In the genomic region with DNA sequence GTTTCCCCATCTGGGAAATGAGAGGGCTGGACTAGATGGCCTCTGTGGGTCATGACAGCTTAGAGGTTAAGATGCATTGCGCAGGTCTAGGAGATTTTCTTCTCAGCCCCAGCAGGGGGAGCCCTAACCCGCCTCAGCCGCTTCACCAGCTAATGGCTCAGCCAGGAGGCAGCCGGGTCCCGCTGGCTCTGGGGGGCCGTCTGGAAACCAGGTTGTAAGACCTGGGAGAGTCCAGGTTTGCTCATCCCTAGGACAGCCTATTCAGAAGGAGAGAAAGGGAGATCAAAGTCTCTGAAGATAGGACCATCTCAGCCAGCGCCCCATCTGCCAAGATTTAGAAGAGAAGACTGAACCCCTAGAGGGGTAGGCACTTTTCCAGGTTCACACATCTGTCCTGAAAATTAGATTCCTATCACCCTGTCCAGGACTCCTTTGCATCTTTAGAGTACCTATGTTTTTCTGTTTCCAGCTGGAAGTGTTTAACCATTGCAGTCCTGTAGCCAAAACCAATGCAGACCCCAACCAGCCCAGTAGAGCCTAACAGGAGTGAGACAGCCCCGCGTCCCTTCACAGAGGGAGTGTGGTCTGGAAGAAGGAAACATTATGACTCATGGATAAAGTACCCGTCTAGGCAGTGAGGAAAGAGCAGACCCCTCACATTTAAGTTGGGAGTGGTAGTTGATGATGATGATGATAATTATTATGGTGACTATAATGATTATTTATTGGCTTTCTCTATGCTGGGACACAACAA, we compare ENCODE assay signal across 8 cellular contexts. TPM values are rescaled to one million over a fixed set of nuclear protein-coding genes. Genes with fewer than 3 reads are reported as not detected.
DNase-seq lines count a peak whose midpoint lies in the region; ATAC-seq and TF ChIP-seq lines count a peak whose summit lies in the region.

No MANE protein-coding gene starts in this region.

- DNase-seq in AG04449 (ENCODE audit: low read depth, low spot score), result no peak
- DNase-seq in NCI-H2196 treated with DMSO at 0.1 percent for 48 hours (lab: John Stamatoyannopoulos, UW; ENCODE audit: unreplicated experiment), result peak; percentile 51
- peak; percentile 77 for DNase-seq in activated B cell treated with CpG ODN at 0.5 μM for 24 hours
- DNase-seq in cardiac fibroblast (ENCODE audit: low read depth in 2 of 2), result peak; percentile 86 to 89
- DNase-seq in kidney epithelial cell (ENCODE audit: low read depth), result no peak
- DNase-seq in stimulated activated CD4-positive, alpha-beta T cell treated with anti-CD3 and anti-CD28 coated beads, Interleukin-1b, Interleukin-23, amount 100 ng/mL, for 48 hours, result peak; percentile 76

- H3K4me1 Mint-ChIP-seq in activated B cell treated with CpG ODN at 0.5 μM for 24 hours, result peaks cover 24% of the 10 kb centered on the region

- H3K36me3 Mint-ChIP-seq in activated B cell treated with CpG ODN at 0.5 μM for 24 hours (ENCODE audit: low read depth), result no peaks in the 10 kb centered on the region

- H3K27me3 Mint-ChIP-seq in activated B cell treated with CpG ODN at 0.5 μM for 24 hours, result peaks cover 14% of the 10 kb centered on the region

- no peak overlapping the region for H3K4me3 Mint-ChIP-seq in activated B cell treated with CpG ODN at 0.5 μM for 24 hours

- ATAC-seq in GM18861 (IDR thresholded peaks at IDR 0.05; ENCODE audit: unreplicated experiment) (peak; percentile 60), HG03097 (IDR thresholded peaks at IDR 0.05; ENCODE audit: low FRiP score, unreplicated experiment) (peak; percentile 50), activated B cell treated with CpG ODN at 0.5 μM for 24 hours (ENCODE audit: low read depth) (peak; percentile 88)

- peak; percentile 88 for TF ChIP-seq CTCF in AG04449 (IDR thresholded peaks at IDR 0.05; ENCODE audit: insufficient read depth, low read length, missing control alignments)
- TF ChIP-seq CTCF in activated B cell treated with CpG ODN at 0.5 μM for 24 hours (IDR thresholded peaks at IDR 0.05), result no peak
- TF ChIP-seq CTCF in cardiac fibroblast (IDR thresholded peaks at IDR 0.05; ENCODE audit: low read depth, low read length), result peak; percentile 92
- peak; percentile 85 for TF ChIP-seq CTCF in kidney epithelial cell (IDR thresholded peaks at IDR 0.05; ENCODE audit: insufficient read depth, low read length, poor library complexity, severe bottlenecking)

- CTCF ChIA-PET in AG04449 (lab: Yijun Ruan, JAX), result interaction anchor here (0.7 to 23.2 kb wide), 21 partner anchors 8 to 533 kb away, joined by 3 to 652 read pairs (median 5); a partner anchor contains a TSS
- CTCF ChIA-PET in activated B cell treated with CpG ODN at 0.5 μM for 24 hours (lab: Charles Lee), result interaction anchor here (0.6 to 7.3 kb wide), 25 partner anchors 8 to 484 kb away, joined by 3 to 223 read pairs (median 5); a partner anchor contains a TSS

- peaks cover 4% of the 10 kb centered on the region for H3K36me3 ChIP-seq in kidney epithelial cell (ENCODE audit: control insufficient read depth, insufficient read depth, low read length)

- POLR2A ChIA-PET in AG04449 (lab: Yijun Ruan, JAX), result interaction anchor here (0.5 to 6.1 kb wide), 16 partner anchors 10 to 115 kb away, joined by 3 to 193 read pairs (median 5); a partner anchor contains a TSS
- POLR2A ChIA-PET in activated B cell treated with CpG ODN at 0.5 μM for 24 hours (lab: Charles Lee), result interaction anchor here (0.6 to 2.5 kb wide), 5 partner anchors 63 to 123 kb away, joined by 3 to 30 read pairs (median 6); a partner anchor contains a TSS

- H3K27me3 ChIP-seq in kidney epithelial cell (ENCODE audit: control insufficient read depth, insufficient read depth, low read length), result no peaks in the 10 kb centered on the region

- no peaks in the 10 kb centered on the region for H3K9me3 Mint-ChIP-seq in activated B cell treated with CpG ODN at 0.5 μM for 24 hours

- intact Hi-C loops in activated B cell treated with CpG ODN at 0.5 μM for 24 hours (cut with micrococcal nuclease), result loop anchor here (1.0 kb wide), 4 partner anchors 60 to 484 kb away; a partner anchor contains a TSS

- no peak overlapping the region for H3K27ac Mint-ChIP-seq in activated B cell treated with CpG ODN at 0.5 μM for 24 hours

- H3K4me3 ChIP-seq in AG04449 (ENCODE audit: low read depth, low read length) (no peak overlapping the region), cardiac fibroblast (replicated peaks in 1 of 2; ENCODE audit: low read depth in 2 of 2, low read length in 2 of 2) (no peak overlapping the region), kidney epithelial cell (ENCODE audit: low read depth, low read length) (no peak overlapping the region)

RNA-seq across cellular contexts. Expression of a gene that starts 27.5 kb away (rescaled TPM):
- total RNA-seq in activated B cell treated with CpG ODN at 0.5 μM for 24 hours (not detected in 2 replicates), kidney epithelial cell (139 and 140 TPM in 2 replicates)

Comparison
In these comparisons a context has a peak if more than half of its experiments do, and no peak if none do; other contexts are left out.
1. DNase-seq: peak in NCI-H2196 treated with DMSO at 0.1 percent for 48 hours (single experiment), activated B cell treated with CpG ODN at 0.5 μM for 24 hours (single experiment), cardiac fibroblast (2 of 2) and stimulated activated CD4-positive, alpha-beta T cell treated with anti-CD3 and anti-CD28 coated beads, Interleukin-1b, Interleukin-23, amount 100 ng/mL, for 48 hours (single experiment); none in AG04449 (single experiment) and kidney epithelial cell (single experiment).
2. RNA of a gene that starts 27.5 kb away (total RNA-seq): 139 to 140 TPM in kidney epithelial cell; not detected in activated B cell treated with CpG ODN at 0.5 μM for 24 hours; every median in the first group is over 100 times any median in the second.
3. Peak in every context shown above with its lines, with median percentiles within 50 percentile points of each other: ATAC-seq.